8 cellular contexts compared by ENCODE assay signal in the genomic region with DNA sequence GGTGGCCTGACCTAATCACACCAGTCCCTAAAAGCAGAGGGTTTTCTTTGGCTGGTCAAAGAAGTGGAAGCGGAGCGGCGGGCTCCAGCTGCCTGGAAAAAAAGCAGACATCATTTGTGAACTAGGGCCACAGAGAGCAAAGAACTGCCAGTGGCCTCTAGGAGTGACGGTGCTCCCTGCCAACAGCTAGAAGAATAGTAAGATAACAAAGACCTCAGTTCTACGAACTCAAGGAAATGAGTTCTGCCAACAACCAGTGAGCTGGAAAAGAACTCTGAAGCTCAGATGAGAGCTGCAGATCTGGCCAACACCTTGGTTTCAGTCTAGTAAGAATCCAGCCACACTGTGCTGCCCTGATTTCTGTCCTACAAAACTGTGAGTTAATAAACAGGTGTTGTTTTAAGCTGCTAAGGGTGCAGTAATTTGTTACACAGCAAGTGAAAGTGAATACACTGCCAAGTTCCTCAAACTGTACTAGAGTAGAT.
DNase-seq lines count a peak whose midpoint lies in the region; ATAC-seq, FAIRE-seq and TF ChIP-seq lines count a peak whose summit lies in the region.

No MANE protein-coding gene starts in this region.

- peak; percentile 88 for FAIRE-seq in GM12878 (lab: Jason Lieb, UNC)

- TF ChIP-seq RAD21 in GM12878 (IDR thresholded peaks at IDR 0.05; ENCODE audit: insufficient read depth, low read depth, low read length): no peak

- no peak for TF ChIP-seq POLR2A in GM12878 (IDR thresholded peaks at IDR 0.05; ENCODE audit: low read depth, low read length)
- no peak for TF ChIP-seq POLR2A in vagina (IDR thresholded peaks at IDR 0.05)

- RAD21 ChIA-PET in GM12878 (lab: Charles Lee; ENCODE audit: unreplicated experiment): interaction anchor here (0.7 to 2.3 kb wide), 5 partner anchors 14 to 144 kb away, joined by 3 to 13 read pairs (median 4); no protein-coding TSS in a partner anchor

- H3K4me1 Mint-ChIP-seq in stimulated activated naive CD8-positive, alpha-beta T cell treated with anti-CD3 and anti-CD28 coated beads, Interleukin-15, amount 100 ng/mL, for 72 hours: peaks cover 88% of the 10 kb centered on the region
- peaks cover 92 to 93% of the 10 kb centered on the region in 2 donors for H3K4me1 Mint-ChIP-seq in natural killer cell

- no peaks in the 10 kb centered on the region for H3K36me3 ChIP-seq in GM12878 (ENCODE audit: control insufficient read depth in 2 of 2, insufficient read depth in 2 of 2, low read length in 1 of 2)
- no peaks in the 10 kb centered on the region for H3K36me3 ChIP-seq in vagina

- H3K4me3 ChIP-seq in GM12878: peak overlapping the region; percentile 45; the same call in 1 of the 2 replicates
- H3K4me3 ChIP-seq in vagina: no peak overlapping the region

- no peak overlapping the region for H2AFZ ChIP-seq in GM12878 (ENCODE audit: control insufficient read depth, low read depth, low read length)

- peaks cover 4 to 14% of the 10 kb centered on the region in 2 donors for H3K9me3 Mint-ChIP-seq in stimulated activated naive CD8-positive, alpha-beta T cell treated with anti-CD3 and anti-CD28 coated beads, Interleukin-15, amount 100 ng/mL, for 72 hours
- H3K9me3 Mint-ChIP-seq in natural killer cell: no peaks in the 10 kb centered on the region

- no peaks in the 10 kb centered on the region for H4K20me1 ChIP-seq in GM12878 (ENCODE audit: control insufficient read depth, insufficient read depth)

- intact Hi-C loops in GM12878 (cut with micrococcal nuclease; ENCODE audit: unreplicated experiment): loop anchor here (2.0 kb wide), 1 partner anchor 14 kb away; no protein-coding TSS in a partner anchor
- intact Hi-C loops in natural killer cell (cut with micrococcal nuclease): loop anchor here (10.0 kb wide), 1 partner anchor 54 kb away; no protein-coding TSS in a partner anchor
- intact Hi-C loops in vagina (cut with DNase I): no loop called here

- H3K4me2 ChIP-seq in GM12878 (ENCODE audit: control insufficient read depth, insufficient read depth): peak overlapping the region; percentile 64

- peak overlapping the region; percentile 37 to 49 for H3K4me3 Mint-ChIP-seq in stimulated activated naive CD8-positive, alpha-beta T cell treated with anti-CD3 and anti-CD28 coated beads, Interleukin-15, amount 100 ng/mL, for 72 hours
- H3K4me3 Mint-ChIP-seq in natural killer cell: peak overlapping the region; percentile 39

- in situ Hi-C loops in GM12878 (cut with MboI): no loop called here

- H3K27ac ChIP-seq in GM12878 (ENCODE audit: control insufficient read depth, insufficient read depth): peak overlapping the region; percentile 9
- H3K27ac ChIP-seq in vagina: no peak overlapping the region

- peaks cover 22% of the 10 kb centered on the region for H3K4me1 ChIP-seq in GM12878 (ENCODE audit: control insufficient read depth, insufficient read depth, low read length)
- H3K4me1 ChIP-seq in vagina: peaks cover 10% of the 10 kb centered on the region

- no peak overlapping the region for H3K9ac ChIP-seq in GM12878 (ENCODE audit: control insufficient read depth, insufficient read depth, low read length)

- TF ChIP-seq CTCF in GM12878 (IDR thresholded peaks at IDR 0.05 in 2 of 3, conservative IDR thresholded peaks at IDR 0.05 in 1 of 3; ENCODE audit: control insufficient read depth in 2 of 3, extremely low read depth in 1 of 3, insufficient read depth in 1 of 3, low read depth in 3 of 3, low read length in 3 of 3): no peak
- TF ChIP-seq CTCF in natural killer cell (IDR thresholded peaks at IDR 0.05): no peak
- TF ChIP-seq CTCF in vagina (IDR thresholded peaks at IDR 0.05): no peak

- H3K27me3 ChIP-seq in GM12878 (replicated peaks in 1 of 2; ENCODE audit: control insufficient read depth in 2 of 2, insufficient read depth in 2 of 2, low read length in 1 of 2) (no peaks in the 10 kb centered on the region), vagina (no peaks in the 10 kb centered on the region)

- CTCF ChIA-PET in GM12878 (lab: Yijun Ruan, JAX): interaction anchor here (0.5 to 1.8 kb wide), 5 partner anchors 15 to 549 kb away, joined by 3 to 6 read pairs (median 4); no protein-coding TSS in a partner anchor

- POLR2A ChIA-PET in GM12878 (lab: Charles Lee): interaction anchor here (0.6 to 1.2 kb wide), 5 partner anchors 10 to 88 kb away, joined by 3 to 5 read pairs (median 4); no protein-coding TSS in a partner anchor

- peaks cover 10% of the 10 kb centered on the region for H3K79me2 ChIP-seq in GM12878 (ENCODE audit: control insufficient read depth, insufficient read depth, low read length)

- no TSS peak for BruUV-seq in GM12878 (replicated peaks; lab: Mats Ljungman, UMichigan)

- H3K27ac Mint-ChIP-seq in stimulated activated naive CD8-positive, alpha-beta T cell treated with anti-CD3 and anti-CD28 coated beads, Interleukin-15, amount 100 ng/mL, for 72 hours: peak overlapping the region in 1 of 2 donors; percentile 9
- peak overlapping the region; percentile 55 to 66 for H3K27ac Mint-ChIP-seq in natural killer cell

- H3K9me3 ChIP-seq in GM12878 (replicated peaks; ENCODE audit: control insufficient read depth, insufficient read depth, low read length) (no peaks in the 10 kb centered on the region), vagina (no peaks in the 10 kb centered on the region)

- H3K36me3 Mint-ChIP-seq in natural killer cell: no peaks in the 10 kb centered on the region

- no peak for DNase-seq in stimulated activated naive CD8-positive, alpha-beta T cell treated with anti-CD3 and anti-CD28 coated beads, Interleukin-15, amount 100 ng/mL, for 72 hours
- no peak for DNase-seq in stimulated activated naive CD8-positive, alpha-beta T cell treated with anti-CD3 and anti-CD28 coated beads, Interleukin-15, Interleukin-2, amounts not matched to agents 100 U/mL and 50 U/mL, for 24 hours
- DNase-seq in GM12878 (ENCODE audit: low read depth, low spot score) (peak; percentile 66), natural killer cell (no peak), SKM-1 treated with dmso at 0.1 percent for 144 hours (lab: John Stamatoyannopoulos, UW; ENCODE audit: unreplicated experiment) (no peak), vagina (ENCODE audit: extremely low spot score in 2 of 2) (no peak)
- DNase-seq in activated CD8-positive, alpha-beta memory T cell treated with anti-CD3 and anti-CD28 coated beads, Interleukin-2, amount 50 U/mL, for 48 hours: no peak

- H3K27me3 Mint-ChIP-seq in stimulated activated naive CD8-positive, alpha-beta T cell treated with anti-CD3 and anti-CD28 coated beads, Interleukin-15, amount 100 ng/mL, for 72 hours: no peaks in the 10 kb centered on the region
- no peaks in the 10 kb centered on the region for H3K27me3 Mint-ChIP-seq in natural killer cell (ENCODE audit: low read depth in 2 of 2)

- no peak for TF ChIP-seq EP300 in GM12878 (IDR thresholded peaks at IDR 0.05; ENCODE audit: borderline replicate concordance in 1 of 2, control insufficient read depth in 1 of 2, low read depth in 2 of 2, low read length in 2 of 2)

- SMC1A ChIA-PET in GM12878 (lab: Charles Lee; ENCODE audit: uncharacterized antibody, unreplicated experiment): interaction anchor here (0.9 to 3.0 kb wide), 13 partner anchors 9 to 120 kb away, joined by 3 to 23 read pairs (median 5); no protein-coding TSS in a partner anchor

- 60% methylated on average over 5 of the region's 5 CpGs for WGBS in GM12878 (ENCODE audit: insufficient coverage, insufficient replicate concordance, low lambda C conversion rate, missing lambda C conversion rate)

- ATAC-seq in stimulated activated naive CD8-positive, alpha-beta T cell treated with anti-CD3 and anti-CD28 coated beads, Interleukin-15, amount 100 ng/mL, for 72 hours: peak; percentile 43
- ATAC-seq in stimulated activated naive CD8-positive, alpha-beta T cell treated with anti-CD3 and anti-CD28 coated beads, Interleukin-15, Interleukin-2, amounts not matched to agents 100 U/mL and 50 U/mL, for 24 hours: no peak
- ATAC-seq in HG03196 (IDR thresholded peaks at IDR 0.05; ENCODE audit: unreplicated experiment) (peak; percentile 63), GM12878 (peak; percentile 93), natural killer cell (peak; percentile 68 to 79 (median 76))

TF ChIP-seq in GM12878, 131 proteins besides CTCF, POLR2A, EP300 and RAD21 (continues in another document):
- TF ChIP-seq SIX5 (IDR thresholded peaks at IDR 0.05; ENCODE audit: low read depth, low read length, severe bottlenecking) (no peak), IKZF2 (IDR thresholded peaks at IDR 0.05) (peak; percentile 31 to 50; a peak in 2 of 4 replicates), RELA (IDR thresholded peaks at IDR 0.05; ENCODE audit: borderline replicate concordance, partially characterized antibody) (no peak), RFX5 (IDR thresholded peaks at IDR 0.05; ENCODE audit: low read depth, low read length) (no peak), MXI1 (IDR thresholded peaks at IDR 0.05; ENCODE audit: low read depth, low read length) (no peak), BHLHE40 (IDR thresholded peaks at IDR 0.05; ENCODE audit: borderline replicate concordance in 1 of 2, low read depth in 2 of 2, low read length in 1 of 2) (peak in 1 of 2 experiments; percentile 21; a peak in 1 of 4 replicates), TCF7 (IDR thresholded peaks at IDR 0.05; ENCODE audit: borderline replicate concordance) (no peak), ATF7 (IDR thresholded peaks at IDR 0.05; ENCODE audit: low read depth) (0 out of 2 replicates have a peak, but pooled peaks have one; percentile 13), HDAC6 (IDR thresholded peaks at IDR 0.05; ENCODE audit: unreplicated experiment) (no peak), JUND (IDR thresholded peaks at IDR 0.05; ENCODE audit: low read depth, low read length) (no peak), SUZ12 (IDR thresholded peaks at IDR 0.05; ENCODE audit: unreplicated experiment) (no peak), MTA2 (IDR thresholded peaks at IDR 0.05; ENCODE audit: low read depth) (peak; percentile 57; the same call in 1 of the 2 replicates), ZSCAN29 (IDR thresholded peaks at IDR 0.05) (no peak), HCFC1 (IDR thresholded peaks at IDR 0.05; ENCODE audit: low read length) (no peak), ASH2L (IDR thresholded peaks at IDR 0.05; ENCODE audit: borderline replicate concordance, low read depth) (no peak), FOXK2 (IDR thresholded peaks at IDR 0.05) (no peak), TAF1 (IDR thresholded peaks at IDR 0.05; ENCODE audit: borderline replicate concordance, low read depth, low read length) (no peak), CREB1 (IDR thresholded peaks at IDR 0.05; ENCODE audit: low read depth) (no peak)
- TF ChIP-seq, protein P1, sequence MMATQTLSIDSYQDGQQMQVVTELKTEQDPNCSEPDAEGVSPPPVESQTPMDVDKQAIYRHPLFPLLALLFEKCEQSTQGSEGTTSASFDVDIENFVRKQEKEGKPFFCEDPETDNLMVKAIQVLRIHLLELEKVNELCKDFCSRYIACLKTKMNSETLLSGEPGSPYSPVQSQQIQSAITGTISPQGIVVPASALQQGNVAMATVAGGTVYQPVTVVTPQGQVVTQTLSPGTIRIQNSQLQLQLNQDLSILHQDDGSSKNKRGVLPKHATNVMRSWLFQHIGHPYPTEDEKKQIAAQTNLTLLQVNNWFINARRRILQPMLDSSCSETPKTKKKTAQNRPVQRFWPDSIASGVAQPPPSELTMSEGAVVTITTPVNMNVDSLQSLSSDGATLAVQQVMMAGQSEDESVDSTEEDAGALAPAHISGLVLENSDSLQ (IDR thresholded peaks at IDR 0.05): 0 out of 2 replicates have a peak, but pooled peaks have one; percentile 7
